Comparison of ENCODE assay signal across 1 cellular context in the genomic region with DNA sequence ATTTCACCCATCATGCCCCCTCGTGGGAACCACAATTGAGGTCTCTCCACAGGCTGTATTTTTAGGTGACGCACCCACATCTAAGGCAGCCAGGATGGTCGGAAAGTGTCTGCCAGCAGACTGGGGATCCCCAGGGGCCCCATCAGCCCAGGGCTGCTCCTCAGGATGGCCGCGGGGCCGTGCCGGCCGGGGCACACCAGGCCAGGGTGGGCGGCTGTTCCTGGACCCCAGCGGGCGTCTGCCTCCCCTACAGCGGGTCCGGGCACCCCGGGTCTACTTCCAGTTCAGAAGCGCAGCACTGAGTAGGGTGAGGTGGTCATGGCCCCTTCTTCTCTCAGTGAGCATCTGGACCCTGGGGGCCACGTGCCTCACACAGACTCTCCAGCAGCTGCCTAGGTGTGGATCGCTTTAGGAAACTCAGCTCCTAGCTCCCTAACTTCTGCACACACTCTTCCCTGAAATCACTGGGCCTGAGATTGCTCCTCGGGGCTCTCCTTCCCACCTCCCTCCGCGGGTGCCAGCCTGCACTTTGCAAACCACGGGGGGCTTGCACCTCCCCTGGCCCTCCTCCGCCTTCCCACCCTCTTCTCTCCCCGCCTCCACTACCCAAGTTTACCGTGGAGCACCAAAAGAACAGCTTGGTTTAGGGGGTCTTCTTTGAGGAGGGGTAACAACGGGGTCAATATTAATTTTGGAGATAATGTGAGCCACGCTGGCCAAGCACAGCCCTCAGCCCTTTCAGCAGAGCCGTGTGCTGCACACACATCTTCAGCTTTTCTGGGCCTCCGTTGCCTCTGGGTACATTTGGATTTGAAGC.
TF ChIP-seq lines count a peak whose summit lies in the region.

No MANE protein-coding gene starts in this region.

TF ChIP-seq in SK-N-SH, 30 proteins besides CTCF, POLR2A, EP300 and RAD21 (continued from another document):
- TF ChIP-seq ELF1 (IDR thresholded peaks at IDR 0.05) (no peak), PBX3 (IDR thresholded peaks at IDR 0.05) (no peak)
TF ChIP-seq in SK-N-SH: peak in this region for 0.
